ENCODE assay signal across 24 cellular contexts in the genomic region with DNA sequence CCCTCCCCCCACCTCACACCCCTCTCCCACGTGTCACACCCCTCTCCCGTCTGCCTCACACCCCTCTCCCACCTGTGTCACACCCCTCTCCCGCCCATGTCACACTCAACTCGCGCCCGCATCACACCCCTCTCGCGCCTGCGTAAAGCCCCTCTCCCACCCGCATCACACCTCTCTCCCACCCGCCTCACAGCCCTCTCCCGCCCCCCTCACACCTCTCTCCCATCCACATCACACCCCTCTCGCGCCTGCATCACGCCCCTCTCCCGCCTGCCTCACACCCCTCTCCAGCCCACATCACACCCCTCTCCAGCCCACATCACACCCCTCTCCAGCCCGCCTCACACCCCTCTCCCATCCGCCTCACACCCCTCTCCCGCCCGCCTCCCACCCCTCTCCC.
A peak's percentile ranks its signal among the peaks of the same experiment; 100 is the strongest.
DNase-seq lines count a peak whose midpoint lies in the region; ATAC-seq, FAIRE-seq and TF ChIP-seq lines count a peak whose summit lies in the region.
"Had no signal": no experiment of that assay in that cellular context is flagged by ENCODE, and none has a peak within 500 bp of the region (broad histone marks: within the 10 kb centered on the region; RNA-seq: fewer than 3 reads in every experiment).

No MANE protein-coding gene starts in this region.

- ATAC-seq in CD4-positive, alpha-beta T cell (ENCODE audit: poor library complexity), result no peak
- no peak for ATAC-seq in HG03025 (IDR thresholded peaks at IDR 0.05; ENCODE audit: low FRiP score, unreplicated experiment)
- ATAC-seq: A549 had no signal

- intact Hi-C loops in kidney (cut with DNase I), result no loop called here
- intact Hi-C loops in posterior vena cava (cut with DNase I), result no loop called here
- intact Hi-C loops in CD4-positive, alpha-beta T cell (cut with DNase I, micrococcal nuclease), result no loop called here

- POLR2A ChIA-PET in CD4-positive, alpha-beta T cell (lab: Charles Lee), result no interaction called here

- DNase-seq in H7 (peak; percentile 28), kidney (peak; percentile 48), posterior vena cava (ENCODE audit: low spot score) (peak; percentile 73), NCI-H2029 (lab: John Stamatoyannopoulos, UW) (no peak)
- no peak for DNase-seq in CD4-positive, alpha-beta T cell
- DNase-seq: 8988T; ACHN; AML-193; BE2C; Calu3; CD4-positive, alpha-beta memory T cell; COR-L47; DMS53; DMS79 treated with DMSO at 0.1 percent for 48 hours; GF-D8; GOT3; HCEC 1CT had no signal

- no peaks in the 10 kb centered on the region for H3K36me3 Mint-ChIP-seq in CD4-positive, alpha-beta T cell (ENCODE audit: low read depth)
- H3K36me3 Mint-ChIP-seq: CD14-positive monocyte had no signal

- CTCF ChIA-PET in CD4-positive, alpha-beta T cell (lab: Charles Lee), result no interaction called here

- H3K4me1 Mint-ChIP-seq in CD4-positive, alpha-beta T cell (ENCODE audit: low read depth), result no peaks in the 10 kb centered on the region
- H3K4me1 Mint-ChIP-seq: CD14-positive monocyte had no signal

- H3K36me3 ChIP-seq in H7 (replicated peaks; ENCODE audit: control insufficient read depth, insufficient read depth, low read length), result no peaks in the 10 kb centered on the region
- H3K36me3 ChIP-seq in kidney (ENCODE audit: control insufficient read depth in 1 of 2, insufficient read depth in 2 of 2, low read length in 2 of 2), result no peaks in the 10 kb centered on the region
- H3K36me3 ChIP-seq: BE2C; BLaER1 treated with 17β-estradiol and CSF1 and Interleukin-3, amounts not matched to agents 10 nM and 100 nM had no signal

- no peaks in the 10 kb centered on the region for H3K27me3 Mint-ChIP-seq in CD4-positive, alpha-beta T cell
- H3K27me3 Mint-ChIP-seq: CD4-positive, alpha-beta memory T cell had no signal

- H3K4me3 Mint-ChIP-seq in CD4-positive, alpha-beta T cell, result no peak overlapping the region
- H3K4me3 Mint-ChIP-seq: CD14-positive monocyte; CD4-positive, alpha-beta memory T cell had no signal

- no peak for FAIRE-seq in kidney (lab: Jason Lieb, UNC)
- FAIRE-seq: A549, GM12891, GM18507, H54 had no signal

- no peak overlapping the region for H3K27ac ChIP-seq in kidney (ENCODE audit: low read depth in 2 of 2, low read length in 2 of 2)
- no peak overlapping the region for H3K27ac ChIP-seq in CD4-positive, alpha-beta T cell (ENCODE audit: low read depth, low read length)
- H3K27ac ChIP-seq: A549; BLaER1 treated with 17β-estradiol and CSF1 and Interleukin-3, amounts not matched to agents 10 nM and 100 nM had no signal

- no peak overlapping the region for H3K27ac Mint-ChIP-seq in CD4-positive, alpha-beta T cell
- H3K27ac Mint-ChIP-seq: CD14-positive monocyte; CD4-positive, alpha-beta memory T cell had no signal

- no peaks in the 10 kb centered on the region for H3K9me3 ChIP-seq in kidney (ENCODE audit: control insufficient read depth in 1 of 2, low read length in 2 of 2)
- peaks cover 5% of the 10 kb centered on the region for H3K9me3 ChIP-seq in CD4-positive, alpha-beta T cell (ENCODE audit: control insufficient read depth, low read length)
- H3K9me3 ChIP-seq: A549; BE2C; BLaER1 treated with 17β-estradiol and CSF1 and Interleukin-3, amounts not matched to agents 10 nM and 100 nM had no signal

- H3K4me1 ChIP-seq in kidney (ENCODE audit: control insufficient read depth in 1 of 2, insufficient read depth in 1 of 2, low read depth in 1 of 2, low read length in 2 of 2), result no peaks in the 10 kb centered on the region
- H3K4me1 ChIP-seq: A549, BE2C had no signal

- H3K4me3 ChIP-seq in H7 (ENCODE audit: insufficient read depth, low read depth, low read length) (no peak overlapping the region), kidney (ENCODE audit: low read length in 2 of 2) (no peak overlapping the region)
- H3K4me3 ChIP-seq: A549; BLaER1 treated with 17β-estradiol and CSF1 and Interleukin-3, amounts not matched to agents 10 nM and 100 nM had no signal

- H3K27me3 ChIP-seq in H7 (ENCODE audit: control insufficient read depth, insufficient read depth, low read length), result no peaks in the 10 kb centered on the region
- no peaks in the 10 kb centered on the region for H3K27me3 ChIP-seq in CD4-positive, alpha-beta T cell (ENCODE audit: control insufficient read depth, insufficient read depth, low read length)
- H3K27me3 ChIP-seq: BE2C; BLaER1 treated with 17β-estradiol and CSF1 and Interleukin-3, amounts not matched to agents 10 nM and 100 nM had no signal

- no peak overlapping the region for H3K9ac ChIP-seq in kidney (ENCODE audit: low read length in 2 of 2)
- H3K9ac ChIP-seq: BLaER1 treated with 17β-estradiol and CSF1 and Interleukin-3, amounts not matched to agents 10 nM and 100 nM had no signal

- TF ChIP-seq CTCF in kidney (IDR thresholded peaks at IDR 0.05; ENCODE audit: borderline replicate concordance, extremely low read depth, insufficient read depth), result no peak
- no peak for TF ChIP-seq CTCF in CD4-positive, alpha-beta T cell (IDR thresholded peaks at IDR 0.05)

- H3K9me3 Mint-ChIP-seq in CD4-positive, alpha-beta T cell, result peaks cover 1% of the 10 kb centered on the region

Comparison
In these comparisons a context has a peak if more than half of its experiments do, and no peak if none do; other contexts are left out.
1. DNase-seq: peak in H7 (single experiment), kidney (single experiment) and posterior vena cava (single experiment); none in CD4-positive, alpha-beta T cell (0 of 10) and NCI-H2029 (single experiment).